In genomic region chr11:11992257-11992690, GRCh38 we compare ENCODE assay signal across 16 cellular contexts. TPM values are rescaled to one million over a fixed set of nuclear protein-coding genes. Genes with fewer than 3 reads are reported as not detected.
DNase-seq lines count a peak whose midpoint lies in the region; ATAC-seq and TF ChIP-seq lines count a peak whose summit lies in the region.
"Had no signal": no experiment of that assay in that cellular context is flagged by ENCODE, and none has a peak within 500 bp of the region (broad histone marks: within the 10 kb centered on the region; RNA-seq: fewer than 3 reads in every experiment).

No MANE protein-coding gene starts in this region.

- WGBS in mesenchymal stem cell: 2% methylated on average over 2 of the region's 3 CpGs

- no peak overlapping the region for H3K4ac ChIP-seq in mesenchymal stem cell (ENCODE audit: low read depth in 1 of 2, low read length in 2 of 2)

- no peak for ATAC-seq in HG03095 (IDR thresholded peaks at IDR 0.05; ENCODE audit: unreplicated experiment)
- ATAC-seq: stimulated activated naive CD8-positive, alpha-beta T cell treated with anti-CD3 and anti-CD28 coated beads, Interleukin-15, Interleukin-2, amounts not matched to agents 100 U/mL and 50 U/mL, for 24 hours had no signal

- no peaks in the 10 kb centered on the region for H3K9me3 ChIP-seq in mesenchymal stem cell (ENCODE audit: control insufficient read depth, low read length)
- H3K9me3 ChIP-seq: ovary had no signal

- H3K14ac ChIP-seq in mesenchymal stem cell (ENCODE audit: low read length in 2 of 2): no peak overlapping the region

- peak overlapping the region; percentile 55 for H2BK120ac ChIP-seq in mesenchymal stem cell (ENCODE audit: low read depth, low read length)

- H4K8ac ChIP-seq in mesenchymal stem cell (ENCODE audit: low read length): peak overlapping the region; percentile 32

- peaks cover 28% of the 10 kb centered on the region for H3K79me1 ChIP-seq in mesenchymal stem cell (replicated peaks; ENCODE audit: low read length, poor library complexity, severe bottlenecking)

- no peak overlapping the region for H3K4me2 ChIP-seq in mesenchymal stem cell (ENCODE audit: low read length, poor library complexity, severe bottlenecking)

- H4K91ac ChIP-seq in mesenchymal stem cell (ENCODE audit: low read length): peak overlapping the region; percentile 47

- peak overlapping the region in 1 of 2 experiments; percentile 58 for H3K18ac ChIP-seq in mesenchymal stem cell (ENCODE audit: low read depth in 1 of 2, low read length in 2 of 2)

- TF ChIP-seq CTCF in fibroblast of mammary gland (conservative IDR thresholded peaks at IDR 0.05; ENCODE audit: control insufficient read depth, insufficient read depth, low read depth, low read length): no peak

- H2BK12ac ChIP-seq in mesenchymal stem cell (ENCODE audit: low read length in 2 of 2): no peak overlapping the region

- no peak overlapping the region for H3K23ac ChIP-seq in mesenchymal stem cell (ENCODE audit: low read length in 2 of 2)

- H3K36me3 ChIP-seq in mesenchymal stem cell (ENCODE audit: control insufficient read depth in 1 of 2, insufficient read depth in 2 of 2, low read depth in 1 of 2, low read length in 2 of 2): peaks cover 0 to 44% of the 10 kb centered on the region in 2 experiments
- H3K36me3 ChIP-seq: ovary had no signal

- H2BK5ac ChIP-seq in mesenchymal stem cell (ENCODE audit: low read depth, low read length, poor library complexity, severe bottlenecking): no peak overlapping the region

- DNase-seq in ELF-1 (ENCODE audit: low read depth, low spot score): peak; percentile 84
- peak; percentile 55 for DNase-seq in RPMI7951 (ENCODE audit: low read depth)
- peak; percentile 51 for DNase-seq in fibroblast of mammary gland (ENCODE audit: low read depth)
- peak; percentile 66 for DNase-seq in mesenchymal stem cell
- DNase-seq in HPDE6-E6E7 (ENCODE audit: extremely low spot score): no peak
- DNase-seq in activated T-cell treated with anti-CD3 and anti-CD28 coated beads, Interleukin-2, amount 50 U/mL, for 48 hours: no peak
- DNase-seq in stimulated activated CD4-positive, alpha-beta T cell treated with anti-CD3 and anti-CD28 coated beads, Interleukin-4, amount 100 ng/mL, for 24 hours: no peak
- DNase-seq: activated CD4-positive, alpha-beta T cell treated with anti-CD3 and anti-CD28 coated beads, Interleukin-2, amount 10 ng/mL, durations not matched to agents 24 days and 14 days; cortex of kidney; GF-D8; NCI-H1436; NK-92 treated with Interleukin-12 subunit alpha and Interleukin-12 subunit beta, amount 100 ng/mL, for 24 hours; ovary; stimulated activated naive CD8-positive, alpha-beta T cell treated with anti-CD3 and anti-CD28 coated beads, Interleukin-15, Interleukin-2, amounts not matched to agents 100 U/mL and 50 U/mL, for 24 hours had no signal

- no peak overlapping the region for H3K9ac ChIP-seq in mesenchymal stem cell (ENCODE audit: low read length)

- peaks cover 20% of the 10 kb centered on the region for H3K4me1 ChIP-seq in mesenchymal stem cell (ENCODE audit: control insufficient read depth, insufficient read depth, low read depth, low read length)

- H2BK15ac ChIP-seq in mesenchymal stem cell (ENCODE audit: low read depth, poor library complexity, severe bottlenecking): no peak overlapping the region

- H2AFZ ChIP-seq in mesenchymal stem cell (ENCODE audit: low read depth, low read length): no peak overlapping the region

- peak overlapping the region; percentile 35 for H3K27ac ChIP-seq in mesenchymal stem cell (ENCODE audit: low read length, poor library complexity, severe bottlenecking)
- H3K27ac ChIP-seq: ovary had no signal

- no peaks in the 10 kb centered on the region for H3K27me3 ChIP-seq in mesenchymal stem cell (ENCODE audit: control insufficient read depth in 1 of 2, insufficient read depth in 1 of 2, low read length in 2 of 2)
- H3K27me3 ChIP-seq: ovary had no signal

- no peak overlapping the region for H3K4me3 ChIP-seq in fibroblast of mammary gland (ENCODE audit: control insufficient read depth, low read depth, low read length)
- no peak overlapping the region for H3K4me3 ChIP-seq in mesenchymal stem cell (ENCODE audit: insufficient read depth in 1 of 2, low read depth in 1 of 2, low read length in 2 of 2)
- H3K4me3 ChIP-seq: ovary had no signal

- H2AK5ac ChIP-seq in mesenchymal stem cell (ENCODE audit: low read length, severe bottlenecking): no peak overlapping the region

RNA-seq across cellular contexts. Expression of gene DKK3, which starts 16.2 kb away (rescaled TPM):
- total RNA-seq in RPMI7951 (2014; rRNA removed; shearing (Covaris generic)): 271 and 303 TPM in 2 replicates
- polyA plus RNA-seq in mesenchymal stem cell (2013, experiment 1 of 2): 686 TPM
- polyA plus RNA-seq in mesenchymal stem cell (2013, experiment 2 of 2): 701 TPM
- total RNA-seq: activated CD4-positive, alpha-beta T cell treated with anti-CD3 and anti-CD28 coated beads, Interleukin-2, amount 10 ng/mL, durations not matched to agents 24 days and 14 days; T-helper 1 cell treated with Interleukin-12 subunit alpha and Interleukin-12 subunit beta and Interleukin-4 antibody, amounts not matched to agents 30 ng/mL and 1 ng/mL, for 36 hours had no signal

Comparison
In these comparisons a context has a peak if more than half of its experiments do, and no peak if none do; other contexts are left out.
1. DNase-seq: peak in ELF-1 (single experiment), RPMI7951 (single experiment), fibroblast of mammary gland (single experiment) and mesenchymal stem cell (single experiment); none in HPDE6-E6E7 (single experiment), activated T-cell treated with anti-CD3 and anti-CD28 coated beads, Interleukin-2, amount 50 U/mL, for 48 hours (0 of 2) and stimulated activated CD4-positive, alpha-beta T cell treated with anti-CD3 and anti-CD28 coated beads, Interleukin-4, amount 100 ng/mL, for 24 hours (single experiment).